Comparison of ENCODE assay signal across 22 cellular contexts in genomic region chr9:111284703-111285102, GRCh38. TPM values are rescaled to one million over a fixed set of nuclear protein-coding genes. Genes with fewer than 3 reads are reported as not detected.
DNase-seq lines count a peak whose midpoint lies in the region; ATAC-seq and TF ChIP-seq lines count a peak whose summit lies in the region.
"Had no signal": no experiment of that assay in that cellular context is flagged by ENCODE, and none has a peak within 500 bp of the region (broad histone marks: within the 10 kb centered on the region; RNA-seq: fewer than 3 reads in every experiment).

No MANE protein-coding gene starts in this region.

- TF ChIP-seq POLR2A in esophagus squamous epithelium (IDR thresholded peaks at IDR 0.05): no peak

- 0 out of 3 replicates have a peak, but pooled peaks cover 2% of the 10 kb centered on the region for H3K4me1 Mint-ChIP-seq in GM23338
- H3K4me1 Mint-ChIP-seq: CD4-positive, CD25-positive, alpha-beta regulatory T cell had no signal

- intact Hi-C loops in esophagus squamous epithelium (cut with DNase I): no loop called here
- intact Hi-C loops in aorta (cut with DNase I): no loop called here

- H3F3A ChIP-seq in GM23338 (replicated peaks; ENCODE audit: low read depth): no peaks in the 10 kb centered on the region

- H2AFZ ChIP-seq in GM23338: 0 out of 2 replicates have a peak overlapping the region, but pooled peaks have one; percentile 38

- no peak overlapping the region for H3K27ac Mint-ChIP-seq in GM23338
- H3K27ac Mint-ChIP-seq: CD4-positive, CD25-positive, alpha-beta regulatory T cell had no signal

- no peaks in the 10 kb centered on the region; the same call in 2 of the 3 replicates for H3K9me3 Mint-ChIP-seq in GM23338

- H3K9me3 ChIP-seq in esophagus squamous epithelium (no peaks in the 10 kb centered on the region), aorta (ENCODE audit: control insufficient read depth, low read length) (no peaks in the 10 kb centered on the region)
- H3K9me3 ChIP-seq: Peyer's patch had no signal

- H3K9me2 ChIP-seq in GM23338 (ENCODE audit: insufficient read depth): no peaks in the 10 kb centered on the region

- H3K4me1 ChIP-seq in GM23338 (ENCODE audit: insufficient read depth) (no peaks in the 10 kb centered on the region), esophagus squamous epithelium (no peaks in the 10 kb centered on the region), aorta (ENCODE audit: control insufficient read depth in 1 of 2, insufficient read depth in 2 of 2, low read length in 2 of 2) (no peaks in the 10 kb centered on the region)
- H3K4me1 ChIP-seq: Peyer's patch had no signal

- H3K27ac ChIP-seq in GM23338 (ENCODE audit: low read depth): no peak overlapping the region
- H3K27ac ChIP-seq in esophagus squamous epithelium: peak overlapping the region in 1 of 4 donors; percentile 32
- H3K27ac ChIP-seq in aorta (ENCODE audit: low read depth in 1 of 2, low read length in 2 of 2): no peak overlapping the region

- no peak overlapping the region for H3K4me3 Mint-ChIP-seq in GM23338
- H3K4me3 Mint-ChIP-seq: CD4-positive, CD25-positive, alpha-beta regulatory T cell had no signal

- no peak overlapping the region for H3K4me2 ChIP-seq in GM23338

- peaks cover 2% of the 10 kb centered on the region for H3K27me3 Mint-ChIP-seq in GM23338 (ENCODE audit: insufficient read depth, low read depth, poor library complexity)

- TF ChIP-seq CTCF in GM23338 (conservative IDR thresholded peaks at IDR 0.05; ENCODE audit: low read depth in 2 of 2): no peak
- TF ChIP-seq CTCF in esophagus squamous epithelium (IDR thresholded peaks at IDR 0.05): no peak

- ATAC-seq in GM23338 (no peak), aorta (ENCODE audit: low FRiP score) (no peak)
- ATAC-seq: HCT116 had no signal

- H3K36me3 ChIP-seq in GM23338 (ENCODE audit: insufficient read depth) (no peaks in the 10 kb centered on the region), esophagus squamous epithelium (no peaks in the 10 kb centered on the region), aorta (ENCODE audit: control insufficient read depth in 1 of 2, insufficient read depth in 2 of 2, low read length in 1 of 2) (no peaks in the 10 kb centered on the region), H7 (replicated peaks; ENCODE audit: control insufficient read depth, insufficient read depth, low read length) (no peaks in the 10 kb centered on the region)
- H3K36me3 ChIP-seq: Peyer's patch had no signal

- DNase-seq in CD1c-positive myeloid dendritic cell (ENCODE audit: extremely low spot score) (peak; percentile 16), GM23338 (ENCODE audit: low spot score) (no peak), RPMI7951 (ENCODE audit: low read depth) (peak; percentile 15), pons (ENCODE audit: low spot score) (peak; percentile 45), esophagus squamous epithelium (lab: John Stamatoyannopoulos, UW) (no peak), aorta (no peak), H7 (no peak)
- DNase-seq: CD4-positive, CD25-positive, alpha-beta regulatory T cell; COR-L47; DMS 273 treated with DMSO at 0.1 percent for 48 hours; DND-41; NCI-H1105; NCI-H1694; NCI-H2081 treated with DMSO at 0.1 percent for 48 hours; NCI-H510A; NCI-H774; Peyer's patch; SHP77 treated with DMSO at 0.1 percent for 48 hours had no signal

- H3K4me3 ChIP-seq in GM23338 (no peak overlapping the region), esophagus squamous epithelium (no peak overlapping the region), aorta (ENCODE audit: low read length in 2 of 2) (no peak overlapping the region), H7 (ENCODE audit: insufficient read depth, low read depth, low read length) (no peak overlapping the region)
- H3K4me3 ChIP-seq: Peyer's patch had no signal

- H3K36me3 Mint-ChIP-seq in GM23338 (ENCODE audit: low read depth): no peaks in the 10 kb centered on the region
- H3K36me3 Mint-ChIP-seq: CD4-positive, CD25-positive, alpha-beta regulatory T cell had no signal

- H3K27me3 ChIP-seq in GM23338 (ENCODE audit: insufficient read depth) (no peaks in the 10 kb centered on the region), esophagus squamous epithelium (no peaks in the 10 kb centered on the region), aorta (ENCODE audit: control insufficient read depth in 1 of 2, insufficient read depth in 2 of 2, low read length in 1 of 2) (no peaks in the 10 kb centered on the region), H7 (ENCODE audit: control insufficient read depth, insufficient read depth, low read length) (no peaks in the 10 kb centered on the region)
- H3K27me3 ChIP-seq: Peyer's patch had no signal

- no peaks in the 10 kb centered on the region for H3K79me2 ChIP-seq in GM23338 (replicated peaks; ENCODE audit: insufficient read depth)

- WGBS in esophagus squamous epithelium, 2 donors: 64 to 69% methylated on average over 4 of the region's 4 CpGs
- WGBS in aorta, 2 donors: 62 to 67% methylated on average over 4 of the region's 4 CpGs

- H4K20me1 ChIP-seq in GM23338 (replicated peaks; ENCODE audit: insufficient read depth): no peaks in the 10 kb centered on the region

TF ChIP-seq in GM23338, 12 proteins besides CTCF, POLR2A, EP300 and RAD21 (continues in another document):
- TF ChIP-seq EZH2phosphoT487 (IDR thresholded peaks at IDR 0.05; ENCODE audit: unreplicated experiment): no peak
- TF ChIP-seq, protein P1, sequence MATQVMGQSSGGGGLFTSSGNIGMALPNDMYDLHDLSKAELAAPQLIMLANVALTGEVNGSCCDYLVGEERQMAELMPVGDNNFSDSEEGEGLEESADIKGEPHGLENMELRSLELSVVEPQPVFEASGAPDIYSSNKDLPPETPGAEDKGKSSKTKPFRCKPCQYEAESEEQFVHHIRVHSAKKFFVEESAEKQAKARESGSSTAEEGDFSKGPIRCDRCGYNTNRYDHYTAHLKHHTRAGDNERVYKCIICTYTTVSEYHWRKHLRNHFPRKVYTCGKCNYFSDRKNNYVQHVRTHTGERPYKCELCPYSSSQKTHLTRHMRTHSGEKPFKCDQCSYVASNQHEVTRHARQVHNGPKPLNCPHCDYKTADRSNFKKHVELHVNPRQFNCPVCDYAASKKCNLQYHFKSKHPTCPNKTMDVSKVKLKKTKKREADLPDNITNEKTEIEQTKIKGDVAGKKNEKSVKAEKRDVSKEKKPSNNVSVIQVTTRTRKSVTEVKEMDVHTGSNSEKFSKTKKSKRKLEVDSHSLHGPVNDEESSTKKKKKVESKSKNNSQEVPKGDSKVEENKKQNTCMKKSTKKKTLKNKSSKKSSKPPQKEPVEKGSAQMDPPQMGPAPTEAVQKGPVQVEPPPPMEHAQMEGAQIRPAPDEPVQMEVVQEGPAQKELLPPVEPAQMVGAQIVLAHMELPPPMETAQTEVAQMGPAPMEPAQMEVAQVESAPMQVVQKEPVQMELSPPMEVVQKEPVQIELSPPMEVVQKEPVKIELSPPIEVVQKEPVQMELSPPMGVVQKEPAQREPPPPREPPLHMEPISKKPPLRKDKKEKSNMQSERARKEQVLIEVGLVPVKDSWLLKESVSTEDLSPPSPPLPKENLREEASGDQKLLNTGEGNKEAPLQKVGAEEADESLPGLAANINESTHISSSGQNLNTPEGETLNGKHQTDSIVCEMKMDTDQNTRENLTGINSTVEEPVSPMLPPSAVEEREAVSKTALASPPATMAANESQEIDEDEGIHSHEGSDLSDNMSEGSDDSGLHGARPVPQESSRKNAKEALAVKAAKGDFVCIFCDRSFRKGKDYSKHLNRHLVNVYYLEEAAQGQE (IDR thresholded peaks at IDR 0.05; ENCODE audit: unreplicated experiment): no peak
- no peak for TF ChIP-seq ZNF331 (CRISPR knock-in tag; IDR thresholded peaks at IDR 0.05; ENCODE audit: low read depth)
- TF ChIP-seq NANOG (IDR thresholded peaks at IDR 0.05; ENCODE audit: borderline replicate concordance): no peak
- TF ChIP-seq CREB1 (CRISPR knock-in tag; IDR thresholded peaks at IDR 0.05; ENCODE audit: low read depth): no peak
- TF ChIP-seq EZH2 (IDR thresholded peaks at IDR 0.05; ENCODE audit: low read depth, unreplicated experiment): no peak
- no peak for TF ChIP-seq JUNB (IDR thresholded peaks at IDR 0.05; ENCODE audit: unreplicated experiment)
- no peak for TF ChIP-seq POLR2AphosphoS5 (IDR thresholded peaks at IDR 0.05; ENCODE audit: low read depth)

RNA-seq across cellular contexts. Expression of gene OR2K2, which starts 45.3 kb away (rescaled TPM):
- not detected in 2 replicates for total RNA-seq in GM23338 (2014; rRNA removed; shearing (Covaris generic))
- polyA plus RNA-seq in GM23338 (2016; fragmentation: Nextera tagmentation; extraction: Ambion mirVana) (not detected in 2 replicates), aorta (not detected)
- total RNA-seq in RPMI7951 (2014; rRNA removed; shearing (Covaris generic)): not detected in 2 replicates
- total RNA-seq in esophagus squamous epithelium (not detected), aorta (not detected)
- total RNA-seq in H7 (2014; rRNA removed; shearing (Covaris generic)): not detected in 2 replicates
- total RNA-seq: CD4-positive, CD25-positive, alpha-beta regulatory T cell; G401; LHCN-M2; Peyer's patch; T-helper 1 cell treated with Interleukin-12 subunit alpha and Interleukin-12 subunit beta and Interleukin-4 antibody, amounts not matched to agents 30 ng/mL and 1 ng/mL, for 36 hours had no signal
- polyA plus RNA-seq: CD4-positive, CD25-positive, alpha-beta regulatory T cell had no signal

Comparison
In these comparisons a context has a peak if more than half of its experiments do, and no peak if none do; other contexts are left out.
1. DNase-seq: peak in CD1c-positive myeloid dendritic cell (single experiment), RPMI7951 (single experiment) and pons (single experiment); none in GM23338 (single experiment), esophagus squamous epithelium (single experiment), aorta (0 of 2) and H7 (single experiment).